In genomic region chr15:74123131-74123429, GRCh38 we compare ENCODE assay signal across 1 cellular context.
TF ChIP-seq lines count a peak whose summit lies in the region.

No MANE protein-coding gene starts in this region.

TF ChIP-seq in GM23338, 12 proteins besides CTCF, POLR2A, EP300 and RAD21:
- TF ChIP-seq ZNF462 (CRISPR knock-in tag; IDR thresholded peaks at IDR 0.05) = no peak
- peak; percentile 34; the same call in 1 of the 2 replicates for TF ChIP-seq CREB1 (CRISPR knock-in tag; IDR thresholded peaks at IDR 0.05; ENCODE audit: low read depth)
